Comparison of ENCODE assay signal across 9 cellular contexts in genomic region chr2:177724398-177725287, GRCh38.
DNase-seq lines count a peak whose midpoint lies in the region; ATAC-seq, FAIRE-seq and TF ChIP-seq lines count a peak whose summit lies in the region.
"Had no signal": no experiment of that assay in that cellular context is flagged by ENCODE, and none has a peak within 500 bp of the region (broad histone marks: within the 10 kb centered on the region; RNA-seq: fewer than 3 reads in every experiment).

No MANE protein-coding gene starts in this region.

- no peak for ATAC-seq in HG03571 (IDR thresholded peaks at IDR 0.05; ENCODE audit: unreplicated experiment)

- POLR2A ChIA-PET in AG04450 (lab: Yijun Ruan, JAX), result no interaction called here

- H2AFZ ChIP-seq in Karpas-422 (ENCODE audit: low read length), result no peak overlapping the region
- no peak overlapping the region for H2AFZ ChIP-seq in hepatocyte

- no peaks in the 10 kb centered on the region for H3K9me3 ChIP-seq in AG04450 (ENCODE audit: control insufficient read depth, insufficient read depth, low read length)
- no peaks in the 10 kb centered on the region for H3K9me3 ChIP-seq in Karpas-422 (ENCODE audit: low read length)
- no peaks in the 10 kb centered on the region for H3K9me3 ChIP-seq in SJSA1 (replicated peaks)
- no peaks in the 10 kb centered on the region for H3K9me3 ChIP-seq in hepatocyte (ENCODE audit: low read depth)

- H3K27ac ChIP-seq in AG04450 (ENCODE audit: low read depth, low read length) (no peak overlapping the region), Karpas-422 (ENCODE audit: low read length) (no peak overlapping the region), SJSA1 (no peak overlapping the region), hepatocyte (no peak overlapping the region)
- H3K27ac ChIP-seq: skin epidermis had no signal

- H3K4me1 ChIP-seq in Karpas-422 (ENCODE audit: low read length) (no peaks in the 10 kb centered on the region), SJSA1 (replicated peaks) (peaks cover 5% of the 10 kb centered on the region), hepatocyte (ENCODE audit: insufficient read depth) (peaks cover 16% of the 10 kb centered on the region)

- DNase-seq in AG04450 (ENCODE audit: low read depth, low spot score) (peak; percentile 7), GM12892 (ENCODE audit: insufficient read length) (peak; percentile 12), Karpas-422 (peak; percentile 79), SJSA1 (ENCODE audit: low read depth in 1 of 2, low spot score in 2 of 2) (peak; percentile 58 to 61), amygdala (lab: John Stamatoyannopoulos, UW) (peak in 36 of 56 donors; percentile 2 to 76 (median 20)), hepatocyte (ENCODE audit: low spot score) (peak; percentile 73), skeletal muscle cell (ENCODE audit: low read depth) (peak; percentile 4)

- H3K4me2 ChIP-seq in Karpas-422 (ENCODE audit: low read depth, low read length, poor library complexity, severe bottlenecking) (no peak overlapping the region), hepatocyte (peak overlapping the region; percentile 47)

- no peak overlapping the region for H3K4me3 ChIP-seq in AG04450 (ENCODE audit: low read depth, low read length)
- H3K4me3 ChIP-seq in Karpas-422 (ENCODE audit: low read length), result no peak overlapping the region
- no peak overlapping the region for H3K4me3 ChIP-seq in SJSA1
- H3K4me3 ChIP-seq in hepatocyte, result no peak overlapping the region
- H3K4me3 ChIP-seq in skeletal muscle cell (ENCODE audit: low read depth, low read length), result no peak overlapping the region
- H3K4me3 ChIP-seq: skin epidermis had no signal

- no peaks in the 10 kb centered on the region for H4K20me1 ChIP-seq in Karpas-422 (ENCODE audit: insufficient read depth, low read depth, low read length)
- no peaks in the 10 kb centered on the region for H4K20me1 ChIP-seq in hepatocyte (ENCODE audit: insufficient read depth, poor library complexity, severe bottlenecking)

- FAIRE-seq in GM12892 (lab: Jason Lieb, UNC), result peak; percentile 93

- H3K36me3 ChIP-seq in Karpas-422 (ENCODE audit: insufficient read depth, low read length), result no peaks in the 10 kb centered on the region
- no peaks in the 10 kb centered on the region for H3K36me3 ChIP-seq in SJSA1
- no peaks in the 10 kb centered on the region for H3K36me3 ChIP-seq in hepatocyte (replicated peaks; ENCODE audit: insufficient read depth, low read depth)

- CTCF ChIA-PET in AG04450 (lab: Charles Lee), result interaction anchor here (0.6 to 3.9 kb wide), 32 partner anchors 10 to 1585 kb away, joined by 3 to 41 read pairs (median 4); partner anchors contain the start of gene NFE2L2

- H3K9me2 ChIP-seq in Karpas-422 (replicated peaks; ENCODE audit: insufficient read depth, low read length) (no peaks in the 10 kb centered on the region), hepatocyte (replicated peaks; ENCODE audit: insufficient read depth) (no peaks in the 10 kb centered on the region)

- TF ChIP-seq POLR2A in GM12892 (IDR thresholded peaks at IDR 0.05; ENCODE audit: low read depth, low read length), result no peak

- TF ChIP-seq CTCF in AG04450 (IDR thresholded peaks at IDR 0.05; ENCODE audit: low read depth, low read length) (peak; percentile 89), hepatocyte (IDR thresholded peaks at IDR 0.05; ENCODE audit: poor library complexity) (peak; percentile 99)

- no peak overlapping the region for H3K9ac ChIP-seq in Karpas-422 (ENCODE audit: low read length)

- H3K27me3 ChIP-seq in AG04450 (ENCODE audit: control insufficient read depth, insufficient read depth, low read length), result peaks cover 8% of the 10 kb centered on the region
- no peaks in the 10 kb centered on the region for H3K27me3 ChIP-seq in Karpas-422 (ENCODE audit: low read length)
- peaks cover 3% of the 10 kb centered on the region; the same call in 1 of the 2 replicates for H3K27me3 ChIP-seq in SJSA1 (replicated peaks)
- H3K27me3 ChIP-seq in hepatocyte, result no peaks in the 10 kb centered on the region

- WGBS in hepatocyte (ENCODE audit: low lambda C conversion rate, missing lambda C conversion rate), result 17% methylated on average over 10 of the region's 10 CpGs

- H3K79me2 ChIP-seq in Karpas-422 (ENCODE audit: low read length) (no peaks in the 10 kb centered on the region), hepatocyte (no peaks in the 10 kb centered on the region)

Comparison
In these comparisons a context has a peak if more than half of its experiments do, and no peak if none do; other contexts are left out.
1. DNase-seq: peak in every context shown above with its lines; median percentile 79 in Karpas-422; 73 in hepatocyte; 60 in SJSA1; 20 in amygdala; 12 in GM12892; 7 in AG04450; 4 in skeletal muscle cell.